Comparison of ENCODE assay signal across 8 cellular contexts in the genomic region with DNA sequence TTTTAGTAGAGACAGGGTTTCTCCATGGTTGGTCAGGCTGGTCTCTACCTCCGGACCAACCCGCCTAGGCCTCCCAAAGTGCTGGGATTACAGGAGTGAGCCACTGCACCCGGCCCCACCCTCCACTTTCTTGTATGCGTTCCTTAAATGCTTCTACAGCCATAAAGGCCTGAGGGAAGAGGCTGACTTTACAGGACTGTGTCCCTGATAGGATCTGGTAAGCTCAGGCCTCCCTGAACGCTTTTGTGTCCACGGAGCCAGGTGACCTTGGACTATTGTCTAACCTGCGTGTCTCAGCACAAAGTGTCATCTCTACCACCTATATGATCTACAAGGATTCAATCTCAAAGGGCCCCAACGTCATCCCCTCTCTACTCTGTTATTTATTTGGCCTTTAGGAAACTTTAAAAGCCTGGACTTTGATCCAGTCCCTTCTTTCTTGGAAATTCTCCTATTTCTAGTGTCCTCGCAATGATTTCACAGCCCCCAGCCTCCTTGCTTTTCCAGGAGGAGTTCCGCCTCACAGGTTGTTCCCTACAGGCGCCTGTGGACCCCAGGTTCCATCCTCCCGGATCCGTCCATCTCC. TPM values are rescaled to one million over a fixed set of nuclear protein-coding genes. Genes with fewer than 3 reads are reported as not detected.
DNase-seq lines count a peak whose midpoint lies in the region; ATAC-seq, FAIRE-seq and TF ChIP-seq lines count a peak whose summit lies in the region.

No MANE protein-coding gene starts in this region.

- H3K9me2 ChIP-seq in GM23248 (ENCODE audit: insufficient read depth) = no peaks in the 10 kb centered on the region

- TF ChIP-seq CTCF in glutamatergic neuron (IDR thresholded peaks at IDR 0.05; ENCODE audit: partially characterized antibody, unreplicated experiment) = no peak

- H3K27me3 Mint-ChIP-seq in T-helper 17 cell = no peaks in the 10 kb centered on the region
- peaks cover 5% of the 10 kb centered on the region for H3K27me3 Mint-ChIP-seq in glutamatergic neuron (ENCODE audit: unreplicated experiment)

- peaks cover 72% of the 10 kb centered on the region for H3K79me2 ChIP-seq in GM23248 (ENCODE audit: insufficient read depth)

- H3K4me3 Mint-ChIP-seq in T-helper 17 cell (peak overlapping the region; percentile 98), glutamatergic neuron (ENCODE audit: unreplicated experiment) (peak overlapping the region; percentile 96)

- in situ Hi-C loops in GM23248 (cut with MboI) = no loop called here

- intact Hi-C loops in sciatic nerve (cut with DNase I) = no loop called here

- H3K9ac ChIP-seq in GM23248 = peak overlapping the region; percentile 91

- H3K36me3 ChIP-seq in GM23248 (ENCODE audit: low read depth) = no peaks in the 10 kb centered on the region

- DNase-seq in GM23248 (peak; percentile 44), T-helper 17 cell (no peak), glutamatergic neuron (no peak), sciatic nerve (ENCODE audit: low spot score) (no peak), NCI-H69 (lab: John Stamatoyannopoulos, UW) (no peak), urothelium cell line (ENCODE audit: low spot score) (no peak)

- peak overlapping the region; percentile 93 for H3K4me3 ChIP-seq in GM23248

- peak overlapping the region; percentile 86 for H2AFZ ChIP-seq in GM23248

- peaks cover 1% of the 10 kb centered on the region for H3K9me3 Mint-ChIP-seq in glutamatergic neuron (ENCODE audit: unreplicated experiment)

- no peaks in the 10 kb centered on the region for H3K9me3 ChIP-seq in GM23248 (ENCODE audit: low read depth)
- H3K9me3 ChIP-seq in T-helper 17 cell (ENCODE audit: control insufficient read depth, low read length, poor library complexity, severe bottlenecking) = no peaks in the 10 kb centered on the region

- H3K27ac Mint-ChIP-seq in T-helper 17 cell (peak overlapping the region; percentile 97), glutamatergic neuron (ENCODE audit: unreplicated experiment) (peak overlapping the region; percentile 82)

- 27 to 29% methylated on average over 13 of the region's 13 CpGs for WGBS in GM23248 (ENCODE audit: low coverage in 1 of 2, low lambda C conversion rate in 2 of 2, missing lambda C conversion rate in 2 of 2), 2 experiments

- H3K4me1 Mint-ChIP-seq in T-helper 17 cell (peaks cover 30% of the 10 kb centered on the region), glutamatergic neuron (ENCODE audit: low read depth, unreplicated experiment) (peaks cover 10% of the 10 kb centered on the region)

- H4K20me1 ChIP-seq in GM23248 (ENCODE audit: insufficient read depth) = no peaks in the 10 kb centered on the region

- peak overlapping the region; percentile 47 for H3K27ac ChIP-seq in GM23248

- H3K4me1 ChIP-seq in GM23248 (ENCODE audit: insufficient read depth) = peaks cover 4% of the 10 kb centered on the region; the same call in 1 of the 2 replicates

- ATAC-seq in T-helper 17 cell (no peak), sciatic nerve (peak; percentile 1), HG03571 (IDR thresholded peaks at IDR 0.05; ENCODE audit: unreplicated experiment) (no peak), GM21737 (IDR thresholded peaks at IDR 0.05; ENCODE audit: unreplicated experiment) (no peak)

- H3F3A ChIP-seq in GM23248 (ENCODE audit: insufficient read depth) = no peaks in the 10 kb centered on the region

- H3K27me3 ChIP-seq in GM23248 (replicated peaks; ENCODE audit: insufficient read depth) = no peaks in the 10 kb centered on the region

- peak overlapping the region; percentile 87 for H3K4me2 ChIP-seq in GM23248 (ENCODE audit: unreplicated experiment)

- H3K36me3 Mint-ChIP-seq in T-helper 17 cell (ENCODE audit: low read depth) (peaks cover 4% of the 10 kb centered on the region), glutamatergic neuron (ENCODE audit: unreplicated experiment) (no peaks in the 10 kb centered on the region)

- no peak for FAIRE-seq in urothelium cell line (lab: Jason Lieb, UNC)

RNA-seq across cellular contexts. Expression of gene ZNF552, which starts 0.7 kb away (rescaled TPM):
- 2.9 and 4.3 TPM in 2 replicates for total RNA-seq in GM23248 (2014; rRNA removed; shearing (Covaris generic))
- polyA plus RNA-seq in GM23248 (2016; fragmentation: Nextera tagmentation; extraction: Ambion mirVana) = 2.7 and 3.2 TPM in 2 replicates
- total RNA-seq in T-helper 17 cell = 10 to 100 TPM; 11.8 to 12.8 TPM
- total RNA-seq in glutamatergic neuron (ENCODE audit: unreplicated experiment) = 14.9 TPM
- 6.6 TPM for total RNA-seq in sciatic nerve

RNA-seq across cellular contexts. Expression of gene ZNF587B, which starts 16.1 kb away (rescaled TPM):
- total RNA-seq in GM23248 (2014; rRNA removed; shearing (Covaris generic)) = 10.1 and 14.0 TPM in 2 replicates
- 5.1 TPM in 2 replicates for polyA plus RNA-seq in GM23248 (2016; fragmentation: Nextera tagmentation; extraction: Ambion mirVana)
- 10 to 100 TPM; 19.0 to 23.3 TPM for total RNA-seq in T-helper 17 cell
- 16.9 TPM for total RNA-seq in glutamatergic neuron (ENCODE audit: unreplicated experiment)
- total RNA-seq in sciatic nerve = 13.2 TPM

RNA-seq across cellular contexts. Expression of gene ZNF587, which starts 35.6 kb away (rescaled TPM):
- 10.0 and 14.3 TPM in 2 replicates for total RNA-seq in GM23248 (2014; rRNA removed; shearing (Covaris generic))
- 6.9 and 8.0 TPM in 2 replicates for polyA plus RNA-seq in GM23248 (2016; fragmentation: Nextera tagmentation; extraction: Ambion mirVana)
- total RNA-seq in T-helper 17 cell (10 to 100 TPM; 44.1 to 50.4 TPM), glutamatergic neuron (ENCODE audit: unreplicated experiment) (65.0 TPM), sciatic nerve (40.1 TPM)

RNA-seq across cellular contexts. Expression of gene ZNF586, which starts 44.5 kb away (rescaled TPM):
- total RNA-seq in GM23248 (2014; rRNA removed; shearing (Covaris generic)) = 8.1 and 20.6 TPM in 2 replicates
- 5.1 and 5.8 TPM in 2 replicates for polyA plus RNA-seq in GM23248 (2016; fragmentation: Nextera tagmentation; extraction: Ambion mirVana)
- total RNA-seq in T-helper 17 cell (10 to 100 TPM; 34.8 to 37.7 TPM), glutamatergic neuron (ENCODE audit: unreplicated experiment) (22.7 TPM), sciatic nerve (20.0 TPM)
